15 cellular contexts compared by ENCODE assay signal in the genomic region with DNA sequence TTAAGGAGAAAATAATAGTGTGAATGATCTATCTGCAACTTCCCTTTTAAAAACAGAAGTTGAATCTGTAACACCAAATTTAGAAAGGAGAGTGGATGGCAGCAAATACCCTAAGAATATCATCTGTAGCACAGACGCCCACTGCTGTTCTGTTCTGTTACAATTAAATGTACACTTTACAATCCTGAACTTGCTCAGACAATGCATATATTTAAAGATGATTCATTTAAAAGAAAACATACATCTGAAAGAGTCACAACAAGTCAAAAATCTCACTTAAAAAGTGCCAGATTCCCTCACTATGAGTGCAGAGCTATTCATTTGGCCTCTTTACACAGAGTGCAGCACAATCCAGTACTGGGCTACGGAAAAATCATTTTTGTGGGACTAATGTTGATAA. TPM values are rescaled to one million over a fixed set of nuclear protein-coding genes. Genes with fewer than 3 reads are reported as not detected.
DNase-seq lines count a peak whose midpoint lies in the region; ATAC-seq and FAIRE-seq lines count a peak whose summit lies in the region.
"Had no signal": no experiment of that assay in that cellular context is flagged by ENCODE, and none has a peak within 500 bp of the region (broad histone marks: within the 10 kb centered on the region; RNA-seq: fewer than 3 reads in every experiment).

No MANE protein-coding gene starts in this region.

- FAIRE-seq in GM18507 (lab: Jason Lieb, UNC), result peak; percentile 85

- H3K4me3 Mint-ChIP-seq in naive thymus-derived CD8-positive, alpha-beta T cell, result peak overlapping the region in 3 of 10 donors; percentile 0 to 8 (median 3)
- no peak overlapping the region for H3K4me3 Mint-ChIP-seq in activated CD4-positive, alpha-beta T cell treated with anti-CD3 and anti-CD28 coated beads, Interleukin-2, amount 10 ng/mL, durations not matched to agents 7 days and 5 days

- POLR2A ChIA-PET in naive thymus-derived CD8-positive, alpha-beta T cell (lab: Charles Lee), result interaction anchor here (8.1 to 9.0 kb wide), 2 partner anchors 8 to 88 kb away, joined by 67 to 240 read pairs; partner anchors contain the start of gene SERTAD2
- POLR2A ChIA-PET in activated CD4-positive, alpha-beta T cell treated with anti-CD3 and anti-CD28 coated beads, Interleukin-2, amount 10 ng/mL, durations not matched to agents 7 days and 5 days (lab: Charles Lee), result no interaction called here

- no peak for DNase-seq in GM18507 (ENCODE audit: extremely low spot score, insufficient read length, low read depth)
- DNase-seq in SIG-M5 treated with dmso at 0.1 percent for 504 hours (lab: John Stamatoyannopoulos, UW; ENCODE audit: unreplicated experiment), result peak; percentile 91
- no peak for DNase-seq in naive thymus-derived CD8-positive, alpha-beta T cell
- DNase-seq in retina, result no peak
- no peak for DNase-seq in activated CD4-positive, alpha-beta T cell treated with anti-CD3 and anti-CD28 coated beads, Interleukin-2, amount 10 ng/mL, durations not matched to agents 7 days and 5 days
- DNase-seq: activated naive CD4-positive, alpha-beta T cell treated with Interleukin-2 at 50 U/mL for 16 hours; heart left ventricle; lower lobe of right lung; NCI-H1694; Peyer's patch had no signal

- ATAC-seq in HG03378 (IDR thresholded peaks at IDR 0.05; ENCODE audit: unreplicated experiment) (peak; percentile 41), HG02610 (IDR thresholded peaks at IDR 0.05; ENCODE audit: unreplicated experiment) (no peak), HG03039 (IDR thresholded peaks at IDR 0.05; ENCODE audit: unreplicated experiment) (no peak)
- no peak for ATAC-seq in naive thymus-derived CD8-positive, alpha-beta T cell
- ATAC-seq: activated CD4-positive, CD25-positive, alpha-beta regulatory T cell treated with anti-CD3 and anti-CD28 coated beads, Interleukin-2, amount 50 U/mL, for 24 hours; HCT116; heart left ventricle; lower lobe of right lung had no signal

- peaks cover 35 to 89% (median 65%) of the 10 kb centered on the region in 4 donors for H3K4me1 Mint-ChIP-seq in naive thymus-derived CD8-positive, alpha-beta T cell
- peaks cover 38% of the 10 kb centered on the region for H3K4me1 Mint-ChIP-seq in activated CD4-positive, alpha-beta T cell treated with anti-CD3 and anti-CD28 coated beads, Interleukin-2, amount 10 ng/mL, durations not matched to agents 7 days and 5 days

- peak overlapping the region in 6 of 10 donors; percentile 43 to 86 (median 70) for H3K27ac Mint-ChIP-seq in naive thymus-derived CD8-positive, alpha-beta T cell
- H3K27ac Mint-ChIP-seq in activated CD4-positive, alpha-beta T cell treated with anti-CD3 and anti-CD28 coated beads, Interleukin-2, amount 10 ng/mL, durations not matched to agents 7 days and 5 days, result no peak overlapping the region

- H3K27me3 Mint-ChIP-seq in naive thymus-derived CD8-positive, alpha-beta T cell, result no peaks in the 10 kb centered on the region
- no peaks in the 10 kb centered on the region for H3K27me3 Mint-ChIP-seq in activated CD4-positive, alpha-beta T cell treated with anti-CD3 and anti-CD28 coated beads, Interleukin-2, amount 10 ng/mL, durations not matched to agents 7 days and 5 days

- no peaks in the 10 kb centered on the region for H3K36me3 Mint-ChIP-seq in naive thymus-derived CD8-positive, alpha-beta T cell
- peaks cover 3% of the 10 kb centered on the region for H3K36me3 Mint-ChIP-seq in activated CD4-positive, alpha-beta T cell treated with anti-CD3 and anti-CD28 coated beads, Interleukin-2, amount 10 ng/mL, durations not matched to agents 7 days and 5 days (ENCODE audit: low read depth)

- CTCF ChIA-PET in activated CD4-positive, alpha-beta T cell treated with anti-CD3 and anti-CD28 coated beads, Interleukin-2, amount 10 ng/mL, durations not matched to agents 7 days and 5 days (lab: Charles Lee), result interaction anchor here (0.6 to 4.6 kb wide), 5 partner anchors 7 to 725 kb away, joined by 3 to 34 read pairs (median 4); partner anchors contain the start of gene SERTAD2

- no peaks in the 10 kb centered on the region for H3K9me3 Mint-ChIP-seq in naive thymus-derived CD8-positive, alpha-beta T cell
- no peaks in the 10 kb centered on the region for H3K9me3 Mint-ChIP-seq in activated CD4-positive, alpha-beta T cell treated with anti-CD3 and anti-CD28 coated beads, Interleukin-2, amount 10 ng/mL, durations not matched to agents 7 days and 5 days

RNA-seq across cellular contexts. Expression of gene SERTAD2, which starts 8.1 kb away (rescaled TPM):
- total RNA-seq in naive thymus-derived CD8-positive, alpha-beta T cell, result 10 to 100 TPM; 33.0 to 34.5 TPM
- polyA plus RNA-seq in naive thymus-derived CD8-positive, alpha-beta T cell, result 1 to 10 TPM; 5.5 to 9.2 (median 6.1) TPM
- total RNA-seq in activated CD4-positive, alpha-beta T cell treated with anti-CD3 and anti-CD28 coated beads, Interleukin-2, amount 10 ng/mL, durations not matched to agents 7 days and 5 days, result 10 to 100 TPM; 16.9 to 18.7 TPM
